ENCODE assay signal across 13 cellular contexts in the genomic region with DNA sequence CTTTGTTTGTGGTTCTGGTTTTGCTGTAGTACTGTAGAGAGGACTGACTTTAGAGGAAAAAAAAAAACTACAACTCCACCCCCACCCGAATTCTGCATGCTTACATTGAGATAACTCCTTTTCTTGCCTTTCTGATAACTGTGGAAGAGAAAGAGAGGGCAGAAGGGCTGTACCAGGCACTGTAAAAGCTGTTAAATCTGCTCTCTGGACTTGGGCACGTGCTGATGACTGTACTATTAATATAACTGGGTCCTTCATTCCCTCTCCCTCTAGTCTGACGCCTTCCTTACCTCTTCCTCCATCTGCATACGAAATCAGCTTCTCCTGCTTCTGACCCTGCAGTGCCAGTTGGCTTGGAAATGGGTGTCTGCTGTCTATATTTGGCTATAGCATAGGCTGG. TPM values are rescaled to one million over a fixed set of nuclear protein-coding genes. Genes with fewer than 3 reads are reported as not detected.
DNase-seq lines count a peak whose midpoint lies in the region; ATAC-seq and TF ChIP-seq lines count a peak whose summit lies in the region.
"Had no signal": no experiment of that assay in that cellular context is flagged by ENCODE, and none has a peak within 500 bp of the region (broad histone marks: within the 10 kb centered on the region; RNA-seq: fewer than 3 reads in every experiment).

No MANE protein-coding gene starts in this region.

- DNase-seq in glutamatergic neuron (no peak), NOMO-1 treated with DMSO at 0.1 percent for 48 hours (lab: John Stamatoyannopoulos, UW; ENCODE audit: unreplicated experiment) (no peak), WTC11 (ENCODE audit: low spot score) (no peak)
- no peak for DNase-seq in activated CD4-positive, alpha-beta T cell treated with anti-CD3 and anti-CD28 coated beads for 36 hours
- DNase-seq: activated CD8-positive, alpha-beta memory T cell treated with anti-CD3 and anti-CD28 coated beads, Interleukin-2, amount 10 ng/mL, durations not matched to agents 7 days and 5 days; activated naive CD4-positive, alpha-beta T cell treated with anti-CD3 and anti-CD28 coated beads for 36 hours; cerebellar nuclear complex had no signal

- H3K4me1 Mint-ChIP-seq in glutamatergic neuron (ENCODE audit: low read depth, unreplicated experiment) = peaks cover 33% of the 10 kb centered on the region
- H3K4me1 Mint-ChIP-seq in stimulated activated memory B cell treated with anti-CD40 and anti-IgM and Interleukin-4, amounts not matched to agents 10 μg/mL and 1 μg/mL and 100 μg/mL, for 72 hours = peaks cover 54% of the 10 kb centered on the region
- peaks cover 38% of the 10 kb centered on the region for H3K4me1 Mint-ChIP-seq in activated CD4-positive, alpha-beta T cell treated with anti-CD3 and anti-CD28 coated beads for 36 hours
- peaks cover 37% of the 10 kb centered on the region for H3K4me1 Mint-ChIP-seq in WTC11

- 0 out of 2 replicates have a peak overlapping the region, but pooled peaks have one; percentile 20 for H3K9ac ChIP-seq in HUES48 (ENCODE audit: low read depth, low read length)

- no peaks in the 10 kb centered on the region for H3K27me3 Mint-ChIP-seq in glutamatergic neuron (ENCODE audit: unreplicated experiment)
- no peaks in the 10 kb centered on the region for H3K27me3 Mint-ChIP-seq in stimulated activated memory B cell treated with anti-CD40 and anti-IgM and Interleukin-4, amounts not matched to agents 10 μg/mL and 1 μg/mL and 100 μg/mL, for 72 hours
- no peaks in the 10 kb centered on the region for H3K27me3 Mint-ChIP-seq in activated CD4-positive, alpha-beta T cell treated with anti-CD3 and anti-CD28 coated beads for 36 hours
- no peaks in the 10 kb centered on the region for H3K27me3 Mint-ChIP-seq in WTC11 (ENCODE audit: low read depth)
- H3K27me3 Mint-ChIP-seq: activated CD8-positive, alpha-beta memory T cell treated with anti-CD3 and anti-CD28 coated beads, Interleukin-2, amount 10 ng/mL, durations not matched to agents 7 days and 5 days; B cell had no signal

- H3K27ac ChIP-seq in HUES48 (ENCODE audit: low read depth, low read length) (peak overlapping the region; percentile 66), angular gyrus (ENCODE audit: low read depth, low read length) (peak overlapping the region; percentile 63)
- H3K27ac ChIP-seq: VCaP had no signal

- no peak for ATAC-seq in stimulated activated memory B cell treated with anti-CD40 and anti-IgM and Interleukin-4, amounts not matched to agents 10 μg/mL and 1 μg/mL and 100 μg/mL, for 72 hours
- ATAC-seq in activated CD4-positive, alpha-beta T cell treated with anti-CD3 and anti-CD28 coated beads for 36 hours = no peak
- ATAC-seq in HG03280 (IDR thresholded peaks at IDR 0.05; ENCODE audit: unreplicated experiment) = no peak
- ATAC-seq in WTC11 = no peak
- ATAC-seq: activated CD8-positive, alpha-beta memory T cell treated with anti-CD3 and anti-CD28 coated beads, Interleukin-2, amount 10 ng/mL, durations not matched to agents 7 days and 5 days had no signal

- no peak overlapping the region for H3K4me3 ChIP-seq in HUES48 (ENCODE audit: low read depth, low read length)

- no peaks in the 10 kb centered on the region for H3K36me3 ChIP-seq in HUES48 (ENCODE audit: control insufficient read depth, insufficient read depth, low read length)

- H3K9me3 Mint-ChIP-seq in glutamatergic neuron (ENCODE audit: unreplicated experiment) (peaks cover 2% of the 10 kb centered on the region), WTC11 (peaks cover under 1% of the 10 kb centered on the region)
- no peaks in the 10 kb centered on the region for H3K9me3 Mint-ChIP-seq in stimulated activated memory B cell treated with anti-CD40 and anti-IgM and Interleukin-4, amounts not matched to agents 10 μg/mL and 1 μg/mL and 100 μg/mL, for 72 hours
- no peaks in the 10 kb centered on the region for H3K9me3 Mint-ChIP-seq in activated CD4-positive, alpha-beta T cell treated with anti-CD3 and anti-CD28 coated beads for 36 hours (ENCODE audit: low read depth)
- H3K9me3 Mint-ChIP-seq: activated naive CD4-positive, alpha-beta T cell treated with anti-CD3 and anti-CD28 coated beads for 36 hours had no signal

- intact Hi-C loops in activated CD4-positive, alpha-beta T cell treated with anti-CD3 and anti-CD28 coated beads for 36 hours (cut with DNase I, micrococcal nuclease) = no loop called here

- CTCF ChIA-PET in activated CD4-positive, alpha-beta T cell treated with anti-CD3 and anti-CD28 coated beads for 36 hours (lab: Charles Lee) = interaction anchor here (1.3 to 3.0 kb wide), 6 partner anchors 10 to 186 kb away, joined by 4 to 22 read pairs (median 6); a partner anchor contains a TSS
- CTCF ChIA-PET in WTC11 (lab: Charles Lee) = interaction anchor here (0.7 to 6.2 kb wide), 4 partner anchors 15 to 115 kb away, joined by 3 to 45 read pairs (median 5); a partner anchor contains a TSS

- H3K4me1 ChIP-seq in HUES48 (ENCODE audit: control insufficient read depth, insufficient read depth, low read length) = peaks cover 29% of the 10 kb centered on the region

- no peaks in the 10 kb centered on the region for H3K36me3 Mint-ChIP-seq in glutamatergic neuron (ENCODE audit: unreplicated experiment)
- peaks cover 4% of the 10 kb centered on the region for H3K36me3 Mint-ChIP-seq in stimulated activated memory B cell treated with anti-CD40 and anti-IgM and Interleukin-4, amounts not matched to agents 10 μg/mL and 1 μg/mL and 100 μg/mL, for 72 hours
- H3K36me3 Mint-ChIP-seq in activated CD4-positive, alpha-beta T cell treated with anti-CD3 and anti-CD28 coated beads for 36 hours (ENCODE audit: low read depth) = no peaks in the 10 kb centered on the region
- H3K36me3 Mint-ChIP-seq in WTC11 = peaks cover under 1% of the 10 kb centered on the region; the same call in 1 of the 2 replicates

- H3K27ac Mint-ChIP-seq in glutamatergic neuron (ENCODE audit: unreplicated experiment) (no peak overlapping the region), WTC11 (no peak overlapping the region)
- H3K27ac Mint-ChIP-seq in stimulated activated memory B cell treated with anti-CD40 and anti-IgM and Interleukin-4, amounts not matched to agents 10 μg/mL and 1 μg/mL and 100 μg/mL, for 72 hours = peak overlapping the region; percentile 36
- no peak overlapping the region for H3K27ac Mint-ChIP-seq in activated CD4-positive, alpha-beta T cell treated with anti-CD3 and anti-CD28 coated beads for 36 hours
- H3K27ac Mint-ChIP-seq: activated CD8-positive, alpha-beta memory T cell treated with anti-CD3 and anti-CD28 coated beads, Interleukin-2, amount 10 ng/mL, durations not matched to agents 7 days and 5 days; activated naive CD4-positive, alpha-beta T cell treated with anti-CD3 and anti-CD28 coated beads for 36 hours; B cell had no signal

- H3K9me3 ChIP-seq in HUES48 (ENCODE audit: control insufficient read depth, insufficient read depth, low read length) = no peaks in the 10 kb centered on the region

- peak overlapping the region; percentile 13 for H3K4me3 Mint-ChIP-seq in glutamatergic neuron (ENCODE audit: unreplicated experiment)
- H3K4me3 Mint-ChIP-seq in stimulated activated memory B cell treated with anti-CD40 and anti-IgM and Interleukin-4, amounts not matched to agents 10 μg/mL and 1 μg/mL and 100 μg/mL, for 72 hours = no peak overlapping the region
- no peak overlapping the region for H3K4me3 Mint-ChIP-seq in activated CD4-positive, alpha-beta T cell treated with anti-CD3 and anti-CD28 coated beads for 36 hours
- H3K4me3 Mint-ChIP-seq in WTC11 = no peak overlapping the region
- H3K4me3 Mint-ChIP-seq: activated CD8-positive, alpha-beta memory T cell treated with anti-CD3 and anti-CD28 coated beads, Interleukin-2, amount 10 ng/mL, durations not matched to agents 7 days and 5 days; activated naive CD4-positive, alpha-beta T cell treated with anti-CD3 and anti-CD28 coated beads for 36 hours; B cell had no signal

- POLR2A ChIA-PET in activated CD4-positive, alpha-beta T cell treated with anti-CD3 and anti-CD28 coated beads for 36 hours (lab: Charles Lee) = no interaction called here
- POLR2A ChIA-PET in WTC11 (lab: Charles Lee) = no interaction called here

- TF ChIP-seq CTCF in glutamatergic neuron (IDR thresholded peaks at IDR 0.05; ENCODE audit: partially characterized antibody, unreplicated experiment) (no peak), WTC11 (IDR thresholded peaks at IDR 0.05) (no peak)

- no peaks in the 10 kb centered on the region for H3K27me3 ChIP-seq in HUES48 (ENCODE audit: control insufficient read depth, insufficient read depth, low read length)

TF ChIP-seq in WTC11, 78 proteins besides CTCF, POLR2A, EP300 and RAD21 (continues in another document):
- TF ChIP-seq, protein P1, sequence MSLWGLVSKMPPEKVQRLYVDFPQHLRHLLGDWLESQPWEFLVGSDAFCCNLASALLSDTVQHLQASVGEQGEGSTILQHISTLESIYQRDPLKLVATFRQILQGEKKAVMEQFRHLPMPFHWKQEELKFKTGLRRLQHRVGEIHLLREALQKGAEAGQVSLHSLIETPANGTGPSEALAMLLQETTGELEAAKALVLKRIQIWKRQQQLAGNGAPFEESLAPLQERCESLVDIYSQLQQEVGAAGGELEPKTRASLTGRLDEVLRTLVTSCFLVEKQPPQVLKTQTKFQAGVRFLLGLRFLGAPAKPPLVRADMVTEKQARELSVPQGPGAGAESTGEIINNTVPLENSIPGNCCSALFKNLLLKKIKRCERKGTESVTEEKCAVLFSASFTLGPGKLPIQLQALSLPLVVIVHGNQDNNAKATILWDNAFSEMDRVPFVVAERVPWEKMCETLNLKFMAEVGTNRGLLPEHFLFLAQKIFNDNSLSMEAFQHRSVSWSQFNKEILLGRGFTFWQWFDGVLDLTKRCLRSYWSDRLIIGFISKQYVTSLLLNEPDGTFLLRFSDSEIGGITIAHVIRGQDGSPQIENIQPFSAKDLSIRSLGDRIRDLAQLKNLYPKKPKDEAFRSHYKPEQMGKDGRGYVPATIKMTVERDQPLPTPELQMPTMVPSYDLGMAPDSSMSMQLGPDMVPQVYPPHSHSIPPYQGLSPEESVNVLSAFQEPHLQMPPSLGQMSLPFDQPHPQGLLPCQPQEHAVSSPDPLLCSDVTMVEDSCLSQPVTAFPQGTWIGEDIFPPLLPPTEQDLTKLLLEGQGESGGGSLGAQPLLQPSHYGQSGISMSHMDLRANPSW (CRISPR knock-in tag; conservative IDR thresholded peaks at IDR 0.05; ENCODE audit: low read depth) = no peak

RNA-seq across cellular contexts. Expression of a gene that starts 15.0 kb away (rescaled TPM):
- total RNA-seq in glutamatergic neuron (ENCODE audit: unreplicated experiment) = 45.7 TPM
- total RNA-seq in activated CD4-positive, alpha-beta T cell treated with anti-CD3 and anti-CD28 coated beads for 36 hours = 10 to 100 TPM; 16.1 to 19.0 TPM
- total RNA-seq in WTC11 (2021) = 11.0 to 14.5 TPM (median 12.9 TPM) in 3 replicates

RNA-seq across cellular contexts. Expression of a gene that starts 38.7 kb away (rescaled TPM):
- total RNA-seq in glutamatergic neuron (ENCODE audit: unreplicated experiment) (26.6 TPM), WTC11 (2021) (14.8 to 19.9 TPM (median 18.2 TPM) in 3 replicates)
- total RNA-seq in activated CD4-positive, alpha-beta T cell treated with anti-CD3 and anti-CD28 coated beads for 36 hours = 10 to 100 TPM; 17.1 to 17.6 TPM

RNA-seq across cellular contexts. Expression of a gene that starts 49.4 kb away (rescaled TPM):
- total RNA-seq in glutamatergic neuron (ENCODE audit: unreplicated experiment) = 17.9 TPM
- 1 to 10 TPM; 5.0 to 6.9 TPM for total RNA-seq in activated CD4-positive, alpha-beta T cell treated with anti-CD3 and anti-CD28 coated beads for 36 hours
- 5.5 to 11.0 TPM (median 7.9 TPM) in 3 replicates for total RNA-seq in WTC11 (2021)
